ENCODE assay signal across 17 cellular contexts in the genomic region with DNA sequence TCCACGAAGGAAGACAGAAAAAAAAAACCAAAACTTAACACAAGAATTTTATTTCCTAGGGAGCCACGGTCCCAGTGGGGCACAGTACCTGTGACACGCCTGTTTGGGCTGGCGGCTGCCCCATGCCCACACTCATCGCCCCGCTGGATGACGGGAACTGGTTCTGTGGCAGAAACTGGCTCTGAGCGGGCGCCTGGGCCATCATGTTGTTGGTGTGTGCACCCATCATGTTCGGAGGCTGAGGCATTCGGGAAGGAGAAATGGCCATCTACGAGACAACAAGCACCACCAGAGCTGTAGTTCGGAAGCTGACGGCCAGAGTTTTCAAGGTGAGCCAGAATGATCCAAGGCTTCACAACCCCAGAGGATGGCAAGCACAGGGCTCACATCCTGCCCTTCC.
"Had no signal": no experiment of that assay in that cellular context is flagged by ENCODE, and none has a peak within 500 bp of the region (broad histone marks: within the 10 kb centered on the region; RNA-seq: fewer than 3 reads in every experiment).

No MANE protein-coding gene starts in this region.

- ATAC-seq: activated CD8-positive, alpha-beta T cell treated with anti-CD3 and anti-CD28 coated beads for 36 hours; activated naive CD4-positive, alpha-beta T cell treated with anti-CD3 and anti-CD28 coated beads, Interleukin-2, amount 50 U/mL, for 72 hours; activated T-cell treated with anti-CD3 and anti-CD28 coated beads, Interleukin-2, amount 50 U/mL, for 4 hours; esophagus mucosa; SK-N-SH treated with all-trans-retinoic acid at 6 μM for 48 hours; stimulated activated naive CD8-positive, alpha-beta T cell treated with anti-CD3 and anti-CD28 coated beads, Interleukin-15, amount 100 ng/mL, for 72 hours; WTC11 had no signal

- H3K27ac Mint-ChIP-seq: activated CD8-positive, alpha-beta T cell treated with anti-CD3 and anti-CD28 coated beads for 36 hours; activated naive CD4-positive, alpha-beta T cell treated with anti-CD3 and anti-CD28 coated beads, Interleukin-2, amount 50 U/mL, for 72 hours; stimulated activated naive CD8-positive, alpha-beta T cell treated with anti-CD3 and anti-CD28 coated beads, Interleukin-15, amount 100 ng/mL, for 72 hours; T-helper 1 cell treated with Interleukin-12 subunit alpha and Interleukin-12 subunit beta and Interleukin-4 antibody, amounts not matched to agents 30 μg/mL and 1 μg/mL, for 36 hours; WTC11 had no signal

- H3K27me3 Mint-ChIP-seq: activated CD8-positive, alpha-beta T cell treated with anti-CD3 and anti-CD28 coated beads for 36 hours; naive B cell; stimulated activated naive CD8-positive, alpha-beta T cell treated with anti-CD3 and anti-CD28 coated beads, Interleukin-15, amount 100 ng/mL, for 72 hours had no signal

- FAIRE-seq: colon had no signal

- DNase-seq: activated CD4-positive, alpha-beta T cell treated with anti-CD3 and anti-CD28 coated beads for 4 hours; activated CD8-positive, alpha-beta T cell treated with anti-CD3 and anti-CD28 coated beads for 36 hours; activated gamma-delta T cell; activated T-cell treated with anti-CD3 and anti-CD28 coated beads, Interleukin-2, amount 50 U/mL, for 4 hours; immature natural killer cell; naive B cell; stimulated activated naive CD8-positive, alpha-beta T cell treated with anti-CD3 and anti-CD28 coated beads, Interleukin-15, amount 100 ng/mL, for 72 hours had no signal

- H3K9me3 Mint-ChIP-seq: activated CD8-positive, alpha-beta T cell treated with anti-CD3 and anti-CD28 coated beads for 36 hours; activated naive CD4-positive, alpha-beta T cell treated with anti-CD3 and anti-CD28 coated beads, Interleukin-2, amount 50 U/mL, for 72 hours; activated T-cell treated with anti-CD3 and anti-CD28 coated beads, Interleukin-2, amount 50 U/mL, for 4 hours; immature natural killer cell; naive B cell; stimulated activated naive CD8-positive, alpha-beta T cell treated with anti-CD3 and anti-CD28 coated beads, Interleukin-15, amount 100 ng/mL, for 72 hours; T-helper 1 cell treated with Interleukin-12 subunit alpha and Interleukin-12 subunit beta and Interleukin-4 antibody, amounts not matched to agents 30 μg/mL and 1 μg/mL, for 36 hours; WTC11 had no signal

- H3K4me1 Mint-ChIP-seq: immature natural killer cell; stimulated activated naive CD8-positive, alpha-beta T cell treated with anti-CD3 and anti-CD28 coated beads, Interleukin-15, amount 100 ng/mL, for 72 hours; WTC11 had no signal

- H3K27me3 ChIP-seq: cardiac muscle cell, neutrophil had no signal

- H3K9me3 ChIP-seq: neutrophil, thoracic aorta had no signal

- H3K4me3 ChIP-seq: cardiac muscle cell, lung, thoracic aorta had no signal

- H3K4me3 Mint-ChIP-seq: activated CD8-positive, alpha-beta T cell treated with anti-CD3 and anti-CD28 coated beads for 36 hours; activated T-cell treated with anti-CD3 and anti-CD28 coated beads, Interleukin-2, amount 50 U/mL, for 4 hours; immature natural killer cell; naive B cell; stimulated activated naive CD8-positive, alpha-beta T cell treated with anti-CD3 and anti-CD28 coated beads, Interleukin-15, amount 100 ng/mL, for 72 hours; T-helper 1 cell treated with Interleukin-12 subunit alpha and Interleukin-12 subunit beta and Interleukin-4 antibody, amounts not matched to agents 30 μg/mL and 1 μg/mL, for 36 hours; WTC11 had no signal

- H3K27ac ChIP-seq: neutrophil, thoracic aorta had no signal
